23 cellular contexts compared by ENCODE assay signal in genomic region chr4:25454491-25454890, GRCh38.
"Had no signal": no experiment of that assay in that cellular context is flagged by ENCODE, and none has a peak within 500 bp of the region (broad histone marks: within the 10 kb centered on the region; RNA-seq: fewer than 3 reads in every experiment).

No MANE protein-coding gene starts in this region.

- H3K27me3 ChIP-seq: dorsolateral prefrontal cortex, foreskin keratinocyte, gastroesophageal sphincter, heart left ventricle, right lobe of liver, transverse colon, vagina had no signal

- H3K4me1 ChIP-seq: gastroesophageal sphincter, left ventricle myocardium inferior, parathyroid adenoma, right lobe of liver, transverse colon, vagina had no signal

- H3K9me3 ChIP-seq: gastroesophageal sphincter, heart left ventricle, left ventricle myocardium inferior, lower lobe of right lung, mucosa of descending colon, right lobe of liver, thoracic aorta, transverse colon, vagina had no signal

- H3K4me3 ChIP-seq: dorsolateral prefrontal cortex, gastroesophageal sphincter, heart left ventricle, left ventricle myocardium inferior, lower lobe of right lung, mucosa of descending colon, right lobe of liver, thoracic aorta, transverse colon, vagina had no signal

- H3K36me3 ChIP-seq: gastroesophageal sphincter, heart left ventricle, left ventricle myocardium inferior, lower lobe of right lung, right lobe of liver, thoracic aorta, transverse colon, vagina had no signal

- ATAC-seq: esophagus mucosa; foreskin keratinocyte; gastroesophageal sphincter; heart left ventricle; left cardiac atrium; lower lobe of right lung; mucosa of descending colon; natural killer cell treated with Interleukin-12 subunit alpha and Interleukin-12 subunit beta and Interleukin-15 and Interleukin-18, amount 100 ng/mL, for 72 hours; right lobe of liver; stimulated activated naive B cell treated with anti-CD40 and anti-IgM and Interleukin-4, amounts not matched to agents 10 μg/mL and 1 μg/mL and 100 μg/mL, for 72 hours had no signal

- DNase-seq: effector CD4-positive, alpha-beta T cell; foreskin keratinocyte; heart left ventricle; hippocampal formation; left cardiac atrium; left ventricle myocardium inferior; lower lobe of right lung; mucosa of descending colon; naive B cell; right lobe of liver; small intestine; stimulated activated CD4-positive, alpha-beta T cell treated with anti-CD3 and anti-CD28 coated beads, Interleukin-15, amount 100 ng/mL, for 24 hours; stimulated activated CD4-positive, alpha-beta T cell treated with anti-CD3 and anti-CD28 coated beads, Interleukin-2, amount 100 ng/mL, for 48 hours; stimulated activated naive B cell treated with anti-CD40 and anti-IgM and Interleukin-4, amounts not matched to agents 10 μg/mL and 1 μg/mL and 100 μg/mL, for 72 hours; transverse colon had no signal

- H3K27ac ChIP-seq: dorsolateral prefrontal cortex, epithelial cell of prostate, foreskin keratinocyte, gastroesophageal sphincter, heart left ventricle, left ventricle myocardium inferior, lower lobe of right lung, parathyroid adenoma, right lobe of liver, thoracic aorta, transverse colon, vagina had no signal
